ENCODE assay signal across 20 cellular contexts in genomic region chr21:44258056-44258725, GRCh38. TPM values are rescaled to one million over a fixed set of nuclear protein-coding genes. Genes with fewer than 3 reads are reported as not detected.
DNase-seq lines count a peak whose midpoint lies in the region; FAIRE-seq and TF ChIP-seq lines count a peak whose summit lies in the region.
"Had no signal": no experiment of that assay in that cellular context is flagged by ENCODE, and none has a peak within 500 bp of the region (broad histone marks: within the 10 kb centered on the region; RNA-seq: fewer than 3 reads in every experiment).

No MANE protein-coding gene starts in this region.

- H3K27ac ChIP-seq in H1 (ENCODE audit: low read depth, low read length): no peak overlapping the region
- H3K27ac ChIP-seq in neuronal stem cell (replicated peaks; ENCODE audit: low read length): no peak overlapping the region
- H3K27ac ChIP-seq: BLaER1 treated with 17β-estradiol and CSF1 and Interleukin-3, amounts not matched to agents 10 nM and 100 nM; RWPE1; SJCRH30 had no signal

- H2BK12ac ChIP-seq in H1 (ENCODE audit: low read depth, low read length) (no peak overlapping the region), neuronal stem cell (ENCODE audit: low read length) (no peak overlapping the region)

- H3K4me2 ChIP-seq in H1 (ENCODE audit: insufficient read depth in 1 of 2, low read depth in 2 of 2, low read length in 2 of 2) (no peak overlapping the region), neuronal stem cell (ENCODE audit: insufficient read depth, low read length, poor library complexity, severe bottlenecking) (no peak overlapping the region)
- H3K4me2 ChIP-seq: BLaER1 treated with 17β-estradiol and CSF1 and Interleukin-3, amounts not matched to agents 10 nM and 100 nM had no signal

- H3K18ac ChIP-seq in H1 (ENCODE audit: extremely low read depth, low read length) (no peak overlapping the region), neuronal stem cell (ENCODE audit: low read length) (peak overlapping the region; percentile 35)

- H3K4me1 ChIP-seq in H1 (replicated peaks in 1 of 4; ENCODE audit: control insufficient read depth in 3 of 4, insufficient read depth in 4 of 4, low read length in 3 of 4): peaks cover 0 to 2% (median 1%) of the 10 kb centered on the region in 4 experiments; a peak in 5 of 7 replicates
- peaks cover 2 to 5% of the 10 kb centered on the region in 2 donors for H3K4me1 ChIP-seq in neuronal stem cell (ENCODE audit: control insufficient read depth in 2 of 2, insufficient read depth in 1 of 2, low read depth in 1 of 2, low read length in 2 of 2)
- H3K4me1 ChIP-seq: SJCRH30 had no signal

- H3K27me3 ChIP-seq in H1 (replicated peaks in 1 of 4; ENCODE audit: control insufficient read depth in 3 of 4, extremely low read depth in 1 of 4, insufficient read depth in 3 of 4, low read length in 3 of 4) (no peaks in the 10 kb centered on the region), neuronal stem cell (ENCODE audit: control insufficient read depth in 3 of 3, insufficient read depth in 3 of 3, low read depth in 1 of 3, low read length in 3 of 3) (peaks cover 0 to 36% (median 0%) of the 10 kb centered on the region in 3 experiments)
- H3K27me3 ChIP-seq: BLaER1 treated with 17β-estradiol and CSF1 and Interleukin-3, amounts not matched to agents 10 nM and 100 nM; SJCRH30 had no signal

- CTCF ChIA-PET in H1 (lab: Charles Lee; ENCODE audit: partially characterized antibody): interaction anchor here (1.1 to 2.6 kb wide), 4 partner anchors 10 to 40 kb away, joined by 4 to 10 read pairs (median 6); no protein-coding TSS in a partner anchor

- DNase-seq in GM12892 (ENCODE audit: insufficient read length) (peak; percentile 13), H1 (ENCODE audit: low read depth in 1 of 2, low spot score in 2 of 2) (no peak), neuronal stem cell (ENCODE audit: low spot score) (no peak), NCI-H187 treated with DMSO at 0.1 percent for 48 hours (lab: John Stamatoyannopoulos, UW) (no peak), RKO (ENCODE audit: low spot score) (no peak)
- DNase-seq in central memory CD4-positive, alpha-beta T cell: no peak
- DNase-seq: DMS 273 treated with DMSO at 0.1 percent for 48 hours, GDM1, HFFc6, KG1, NCI-H1417 treated with DMSO at 0.1 percent for 48 hours, NCI-H2029 treated with DMSO at 0.1 percent for 48 hours, NCI-H774, SJCRH30 had no signal

- TF ChIP-seq EP300 in H1 (IDR thresholded peaks at IDR 0.05; ENCODE audit: borderline replicate concordance in 1 of 2, low read depth in 2 of 2, low read length in 2 of 2): no peak

- no peak overlapping the region for H3K56ac ChIP-seq in H1 (replicated peaks; ENCODE audit: insufficient read length, low read depth, low read length)

- POLR2A ChIA-PET in H1 (lab: Charles Lee; ENCODE audit: partially characterized antibody): no interaction called here

- TF ChIP-seq CTCF in H1 (IDR thresholded peaks at IDR 0.05; ENCODE audit: control extremely low read depth in 1 of 3, insufficient read depth in 1 of 3, low read depth in 1 of 3, low read length in 3 of 3): no peak

- H4K5ac ChIP-seq in H1 (ENCODE audit: insufficient read length, low read depth, low read length): no peak overlapping the region

- H3K36me3 ChIP-seq in H1 (ENCODE audit: control insufficient read depth in 2 of 4, insufficient read depth in 4 of 4, low read length in 3 of 4) (no peaks in the 10 kb centered on the region), neuronal stem cell (replicated peaks in 1 of 2; ENCODE audit: control insufficient read depth in 2 of 2, insufficient read depth in 2 of 2, low read length in 2 of 2) (no peaks in the 10 kb centered on the region)
- H3K36me3 ChIP-seq: BLaER1 treated with 17β-estradiol and CSF1 and Interleukin-3, amounts not matched to agents 10 nM and 100 nM; SJCRH30 had no signal

- no peak overlapping the region for H4K91ac ChIP-seq in H1 (replicated peaks; ENCODE audit: insufficient read length, low read length)
- H4K91ac ChIP-seq in neuronal stem cell (ENCODE audit: low read depth, low read length, poor library complexity): no peak overlapping the region

- H2BK15ac ChIP-seq in H1 (ENCODE audit: low read length): 0 out of 2 replicates have a peak overlapping the region, but pooled peaks have one; percentile 81
- H2BK15ac ChIP-seq in neuronal stem cell (ENCODE audit: low read length): no peak overlapping the region

- no peak for FAIRE-seq in GM12892 (lab: Jason Lieb, UNC)
- no peak for FAIRE-seq in H1 (lab: Jason Lieb, UNC)
- FAIRE-seq: A204.1, GM12891 had no signal

- no peak for TF ChIP-seq RAD21 in H1 (IDR thresholded peaks at IDR 0.05 in 1 of 2, conservative IDR thresholded peaks at IDR 0.05 in 1 of 2; ENCODE audit: low read depth in 2 of 2, low read length in 2 of 2)

- H3K23me2 ChIP-seq in H1 (ENCODE audit: low read depth, low read length): no peaks in the 10 kb centered on the region

- no peak overlapping the region for H2BK120ac ChIP-seq in H1 (replicated peaks; ENCODE audit: low read depth, low read length)
- H2BK120ac ChIP-seq in neuronal stem cell (ENCODE audit: low read depth, low read length): no peak overlapping the region

- no peak overlapping the region for H3K4ac ChIP-seq in H1 (replicated peaks; ENCODE audit: insufficient read length, low read depth, low read length)
- H3K4ac ChIP-seq in neuronal stem cell (ENCODE audit: low read length): no peak overlapping the region

- no peak overlapping the region for H2AFZ ChIP-seq in H1 (ENCODE audit: low read length)
- H2AFZ ChIP-seq in neuronal stem cell (ENCODE audit: low read length): no peak overlapping the region

- H3K79me2 ChIP-seq in H1 (ENCODE audit: control insufficient read depth in 1 of 2, insufficient read depth in 2 of 2, low read length in 2 of 2): no peaks in the 10 kb centered on the region

- H2AK5ac ChIP-seq in H1 (ENCODE audit: low read depth, low read length) (no peak overlapping the region), neuronal stem cell (ENCODE audit: low read depth, low read length) (peak overlapping the region; percentile 41)

- H3K9me3 ChIP-seq in H1 (ENCODE audit: insufficient read depth in 2 of 2, low read depth in 1 of 2, low read length in 1 of 2): no peaks in the 10 kb centered on the region
- peaks cover 0 to 2% of the 10 kb centered on the region in 2 donors for H3K9me3 ChIP-seq in neuronal stem cell (replicated peaks in 1 of 2; ENCODE audit: control insufficient read depth in 2 of 2, insufficient read depth in 1 of 2, low read depth in 1 of 2, low read length in 2 of 2)
- H3K9me3 ChIP-seq: BLaER1 treated with 17β-estradiol and CSF1 and Interleukin-3, amounts not matched to agents 10 nM and 100 nM; SJCRH30 had no signal

- no peak overlapping the region for H3K14ac ChIP-seq in H1 (ENCODE audit: insufficient read length)
- H3K14ac ChIP-seq in neuronal stem cell (ENCODE audit: low read length): no peak overlapping the region

- no peak overlapping the region for H3K4me3 ChIP-seq in H1 (ENCODE audit: extremely low read depth in 1 of 4, insufficient read depth in 2 of 4, low read depth in 3 of 4, low read length in 4 of 4)
- no peak overlapping the region for H3K4me3 ChIP-seq in neuronal stem cell (ENCODE audit: low read length in 2 of 2)
- H3K4me3 ChIP-seq: BLaER1 treated with 17β-estradiol and CSF1 and Interleukin-3, amounts not matched to agents 10 nM and 100 nM; SJCRH30 had no signal

- 88% methylated on average over 34 of the region's 34 CpGs; no CpG with 5 or more reads in 1 of the 2 experiments for WGBS in H1 (ENCODE audit: extremely low coverage in 1 of 2, insufficient coverage in 1 of 2, insufficient read length in 1 of 2, insufficient replicate concordance in 2 of 2, low coverage in 1 of 2, low lambda C conversion rate in 2 of 2, missing lambda C conversion rate in 1 of 2), 2 experiments
- no CpG with 5 or more reads among the region's 34 CpGs for WGBS in neuronal stem cell (ENCODE audit: extremely low coverage in 2 of 2, insufficient read length in 2 of 2, insufficient replicate concordance in 1 of 2), 2 donors

- TF ChIP-seq POLR2A in GM12892 (IDR thresholded peaks at IDR 0.05; ENCODE audit: low read depth, low read length) (no peak), H1 (IDR thresholded peaks at IDR 0.05; ENCODE audit: control extremely low read depth in 1 of 2, low read depth in 2 of 2, low read length in 2 of 2) (no peak)

- H3K9ac ChIP-seq in H1 (replicated peaks in 1 of 4; ENCODE audit: extremely low read depth in 1 of 4, low read depth in 3 of 4, low read length in 3 of 4) (no peak overlapping the region), neuronal stem cell (ENCODE audit: low read depth, low read length, poor library complexity) (no peak overlapping the region)
- H3K9ac ChIP-seq: BLaER1 treated with 17β-estradiol and CSF1 and Interleukin-3, amounts not matched to agents 10 nM and 100 nM had no signal

- H4K20me1 ChIP-seq in H1 (replicated peaks in 1 of 2; ENCODE audit: control insufficient read depth in 1 of 2, insufficient read depth in 2 of 2, low read length in 2 of 2): no peaks in the 10 kb centered on the region

- no peak overlapping the region for H4K8ac ChIP-seq in H1 (ENCODE audit: extremely low read depth, insufficient read depth, low read length)
- no peak overlapping the region for H4K8ac ChIP-seq in neuronal stem cell (ENCODE audit: low read depth, low read length)

- H3K23ac ChIP-seq in H1 (ENCODE audit: insufficient read length) (no peak overlapping the region), neuronal stem cell (ENCODE audit: low read depth, low read length, poor library complexity) (peak overlapping the region; percentile 3)

- H2BK20ac ChIP-seq in H1 (ENCODE audit: low read length): no peak overlapping the region

- no peak overlapping the region for H2BK5ac ChIP-seq in H1 (ENCODE audit: low read depth, low read length)
- H2BK5ac ChIP-seq in neuronal stem cell (ENCODE audit: low read length): no peak overlapping the region

- H3K79me1 ChIP-seq in H1 (ENCODE audit: low read depth, low read length) (no peaks in the 10 kb centered on the region), neuronal stem cell (ENCODE audit: low read depth, low read length) (no peaks in the 10 kb centered on the region)

RNA-seq across cellular contexts. Expression of gene DNMT3L, which starts 3.5 kb away (rescaled TPM):
- polyA plus RNA-seq in GM12892 (2012; ENCODE audit: missing spikeins): not detected
- total RNA-seq in H1 (2021; fragmentation: NEBNext Ultra II Directional; extraction: Animal tissue kit (Norgen Biotek cat#: 25700)): not detected in 2 replicates
- 0.06 and 0.30 TPM in 2 replicates for polyA plus RNA-seq in H1 (2011; rRNA removed)
- polyA plus RNA-seq in H1 (2011; cell fraction: cytosol; rRNA removed): 0.05 TPM
- polyA plus RNA-seq in H1 (2011; cell fraction: nucleus; rRNA removed): 0.13 TPM
- polyA plus RNA-seq in H1 (2012, experiment 1 of 2): not detected in 4 replicates
- polyA plus RNA-seq in H1 (2012, experiment 2 of 2): not detected
- polyA plus RNA-seq in H1 (2013, experiment 1 of 2): 0.12 TPM
- polyA plus RNA-seq in H1 (2013, experiment 2 of 2): 0.09 TPM
- polyA minus RNA-seq in H1 (2011; rRNA and poly(A)+ RNA removed): 0.28 TPM in 1 of 2 replicates, not detected in the other
- polyA minus RNA-seq in H1 (2011; cell fraction: cytosol; rRNA and poly(A)+ RNA removed): not detected
- not detected for polyA minus RNA-seq in H1 (2011; cell fraction: nucleus; rRNA and poly(A)+ RNA removed)
- polyA plus RNA-seq in neuronal stem cell (2013, experiment 1 of 2): 0.04 TPM
- not detected for polyA plus RNA-seq in neuronal stem cell (2013, experiment 2 of 2)
- total RNA-seq: H4, HFFc6, NCI-H460, SJCRH30 had no signal

RNA-seq across cellular contexts. Expression of gene ICOSLG, which starts 17.4 kb away (rescaled TPM):
- 7.7 TPM for polyA plus RNA-seq in GM12892 (2012; ENCODE audit: missing spikeins)
- total RNA-seq in H1 (2021; fragmentation: NEBNext Ultra II Directional; extraction: Animal tissue kit (Norgen Biotek cat#: 25700)): 5.5 and 6.7 TPM in 2 replicates
- 2.3 and 3.1 TPM in 2 replicates for polyA plus RNA-seq in H1 (2011; rRNA removed)
- polyA plus RNA-seq in H1 (2011; cell fraction: cytosol; rRNA removed): 1.8 TPM
- 6.0 TPM for polyA plus RNA-seq in H1 (2011; cell fraction: nucleus; rRNA removed)
- 3.7 to 5.6 TPM (median 4.5 TPM) in 4 replicates for polyA plus RNA-seq in H1 (2012, experiment 1 of 2)
- polyA plus RNA-seq in H1 (2012, experiment 2 of 2): 4.1 TPM
- 4.3 TPM for polyA plus RNA-seq in H1 (2013, experiment 1 of 2)
- polyA plus RNA-seq in H1 (2013, experiment 2 of 2): 4.6 TPM
- 4.8 and 7.4 TPM in 2 replicates for polyA minus RNA-seq in H1 (2011; rRNA and poly(A)+ RNA removed)
- 2.3 TPM for polyA minus RNA-seq in H1 (2011; cell fraction: cytosol; rRNA and poly(A)+ RNA removed)
- polyA minus RNA-seq in H1 (2011; cell fraction: nucleus; rRNA and poly(A)+ RNA removed): 3.5 TPM
- 0.49 TPM for polyA plus RNA-seq in neuronal stem cell (2013, experiment 1 of 2)
- 0.43 TPM for polyA plus RNA-seq in neuronal stem cell (2013, experiment 2 of 2)
- total RNA-seq: SJCRH30 had no signal

RNA-seq across cellular contexts. Expression of gene AIRE, which starts 27.5 kb away (rescaled TPM):
- 0.11 TPM for polyA plus RNA-seq in GM12892 (2012; ENCODE audit: missing spikeins)
- 0.10 TPM in 1 of 2 replicates, not detected in the other for total RNA-seq in H1 (2021; fragmentation: NEBNext Ultra II Directional; extraction: Animal tissue kit (Norgen Biotek cat#: 25700))
- 0.09 and 0.20 TPM in 2 replicates for polyA plus RNA-seq in H1 (2011; rRNA removed)
- polyA plus RNA-seq in H1 (2011; cell fraction: cytosol; rRNA removed): 0.10 TPM
- polyA plus RNA-seq in H1 (2011; cell fraction: nucleus; rRNA removed): 1.0 TPM
- polyA plus RNA-seq in H1 (2012, experiment 1 of 2): 0.16 to 0.23 TPM (median 0.20 TPM) in 3 of 4 replicates, not detected in the other
- polyA plus RNA-seq in H1 (2012, experiment 2 of 2): 0.09 TPM
- polyA plus RNA-seq in H1 (2013, experiment 1 of 2): 0.02 TPM
- not detected for polyA plus RNA-seq in H1 (2013, experiment 2 of 2)
- 0.06 and 0.10 TPM in 2 replicates for polyA minus RNA-seq in H1 (2011; rRNA and poly(A)+ RNA removed)
- not detected for polyA minus RNA-seq in H1 (2011; cell fraction: cytosol; rRNA and poly(A)+ RNA removed)
- polyA minus RNA-seq in H1 (2011; cell fraction: nucleus; rRNA and poly(A)+ RNA removed): 0.30 TPM
- polyA plus RNA-seq in neuronal stem cell (2013, experiment 1 of 2): not detected
- polyA plus RNA-seq in neuronal stem cell (2013, experiment 2 of 2): not detected
- total RNA-seq: H4, NCI-H460 had no signal

RNA-seq across cellular contexts. Expression of gene PFKL, which starts 41.7 kb away (rescaled TPM):
- polyA plus RNA-seq in GM12892 (2012; ENCODE audit: missing spikeins): 83.1 TPM
- 76.7 and 82.3 TPM in 2 replicates for total RNA-seq in H1 (2021; fragmentation: NEBNext Ultra II Directional; extraction: Animal tissue kit (Norgen Biotek cat#: 25700))
- 80.2 and 106 TPM in 2 replicates for polyA plus RNA-seq in H1 (2011; rRNA removed)
- 87.2 TPM for polyA plus RNA-seq in H1 (2011; cell fraction: cytosol; rRNA removed)
- 210 TPM for polyA plus RNA-seq in H1 (2011; cell fraction: nucleus; rRNA removed)
- polyA plus RNA-seq in H1 (2012, experiment 1 of 2): 40.8 to 95.9 TPM (median 88.0 TPM) in 4 replicates
- 60.1 TPM for polyA plus RNA-seq in H1 (2012, experiment 2 of 2)
- 42.3 TPM for polyA plus RNA-seq in H1 (2013, experiment 1 of 2)
- polyA plus RNA-seq in H1 (2013, experiment 2 of 2): 40.2 TPM
- 32.1 and 43.0 TPM in 2 replicates for polyA minus RNA-seq in H1 (2011; rRNA and poly(A)+ RNA removed)
- 45.9 TPM for polyA minus RNA-seq in H1 (2011; cell fraction: cytosol; rRNA and poly(A)+ RNA removed)
- polyA minus RNA-seq in H1 (2011; cell fraction: nucleus; rRNA and poly(A)+ RNA removed): 49.0 TPM
- 37.4 TPM for polyA plus RNA-seq in neuronal stem cell (2013, experiment 1 of 2)
- polyA plus RNA-seq in neuronal stem cell (2013, experiment 2 of 2): 35.9 TPM
